ENCODE assay signal across 8 cellular contexts in the genomic region with DNA sequence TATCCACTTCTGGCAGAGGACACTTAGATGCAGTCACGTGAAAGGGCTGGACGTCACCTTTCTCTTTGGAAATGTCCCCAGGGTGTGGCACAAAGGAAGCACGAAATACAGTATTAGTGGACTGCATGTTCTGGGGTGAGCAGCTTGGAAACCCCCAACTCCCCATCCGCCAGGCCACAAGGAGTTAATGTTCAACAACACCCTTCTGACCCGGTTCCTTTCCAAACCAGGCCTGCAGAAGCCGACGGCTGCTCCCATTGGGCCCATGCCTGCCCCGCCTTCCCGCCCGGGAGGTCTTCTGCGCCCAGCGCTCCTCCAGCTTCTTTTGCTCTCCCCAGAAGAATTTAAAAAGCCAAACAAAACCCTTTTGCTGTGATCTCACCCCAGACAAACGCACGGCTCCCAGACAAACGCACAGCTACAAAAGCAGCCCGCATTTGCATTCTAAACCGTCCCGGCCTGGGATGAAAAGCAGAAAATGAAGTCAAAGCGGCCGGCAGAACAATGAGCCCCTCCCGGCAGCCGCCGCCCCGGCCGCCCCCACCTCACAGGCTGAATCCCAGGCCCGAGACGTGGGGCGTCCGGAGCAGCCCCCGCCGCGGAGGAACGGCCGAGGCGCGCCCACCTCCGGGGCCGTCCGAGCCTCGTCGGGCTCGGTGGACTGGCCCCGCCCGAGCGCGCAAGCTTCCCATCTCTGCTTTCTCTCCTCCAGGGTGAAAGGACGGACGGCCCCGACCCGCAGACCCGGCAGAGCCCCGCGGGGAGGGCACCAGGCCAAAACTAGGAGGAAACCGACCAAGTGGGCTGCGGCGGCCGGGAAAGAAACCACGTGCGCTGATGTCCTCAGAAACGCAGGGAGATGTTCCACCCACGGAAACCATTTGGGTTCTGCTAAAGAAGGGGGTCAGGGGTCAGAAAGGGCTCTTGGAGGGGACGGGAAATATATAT.
DNase-seq lines count a peak whose midpoint lies in the region; ATAC-seq and TF ChIP-seq lines count a peak whose summit lies in the region.

No MANE protein-coding gene starts in this region.

- no peaks in the 10 kb centered on the region for H4K20me1 ChIP-seq in BLaER1 treated with 17β-estradiol and CSF1 and Interleukin-3, amounts not matched to agents 10 nM and 100 nM

- no peak overlapping the region for H3K9ac ChIP-seq in BLaER1 treated with 17β-estradiol and CSF1 and Interleukin-3, amounts not matched to agents 10 nM and 100 nM

- peak overlapping the region in 4 of 10 experiments; percentile 8 to 50 (median 28); a peak in 8 of 20 replicates for H3K4me3 ChIP-seq in BLaER1 treated with 17β-estradiol and CSF1 and Interleukin-3, amounts not matched to agents 10 nM and 100 nM
- H3K4me3 ChIP-seq in fibroblast of the aortic adventitia (ENCODE audit: low read depth, low read length), result peak overlapping the region; percentile 66

- no peak for ATAC-seq in HG03025 (IDR thresholded peaks at IDR 0.05; ENCODE audit: low FRiP score, unreplicated experiment)

- DNase-seq in NCI-H774 (lab: John Stamatoyannopoulos, UW) (peak; percentile 13), fibroblast of the aortic adventitia (ENCODE audit: low read depth) (peak; percentile 56), myocyte (ENCODE audit: low read depth) (peak; percentile 24), OCI-M2 (lab: John Stamatoyannopoulos, UW; ENCODE audit: unreplicated experiment) (no peak), OCI-M1 (lab: John Stamatoyannopoulos, UW) (no peak)
- DNase-seq in stimulated activated CD4-positive, alpha-beta T cell treated with anti-CD3 and anti-CD28 coated beads, Interleukin-4, amount 100 ng/mL, for 1 hour, result no peak

- no peak overlapping the region for H3K27ac ChIP-seq in BLaER1 treated with 17β-estradiol and CSF1 and Interleukin-3, amounts not matched to agents 10 nM and 100 nM

- H3K36me3 ChIP-seq in BLaER1 treated with 17β-estradiol and CSF1 and Interleukin-3, amounts not matched to agents 10 nM and 100 nM, result no peaks in the 10 kb centered on the region

- TF ChIP-seq CTCF in fibroblast of the aortic adventitia (IDR thresholded peaks at IDR 0.05; ENCODE audit: insufficient read depth, low read length), result no peak

- H3K9me3 ChIP-seq in BLaER1 treated with 17β-estradiol and CSF1 and Interleukin-3, amounts not matched to agents 10 nM and 100 nM (replicated peaks in 1 of 11), result no peaks in the 10 kb centered on the region

- peaks cover 7 to 14% (median 8%) of the 10 kb centered on the region in 10 experiments for H3K4me1 ChIP-seq in BLaER1 treated with 17β-estradiol and CSF1 and Interleukin-3, amounts not matched to agents 10 nM and 100 nM

- H3K4me2 ChIP-seq in BLaER1 treated with 17β-estradiol and CSF1 and Interleukin-3, amounts not matched to agents 10 nM and 100 nM, result peak overlapping the region in 9 of 11 experiments; percentile 19 to 79 (median 58); a peak in 11 of 22 replicates

- H3K27me3 ChIP-seq in BLaER1 treated with 17β-estradiol and CSF1 and Interleukin-3, amounts not matched to agents 10 nM and 100 nM, result peaks cover 38 to 80% (median 46%) of the 10 kb centered on the region in 11 experiments

Comparison
In these comparisons a context has a peak if more than half of its experiments do, and no peak if none do; other contexts are left out.
1. DNase-seq: peak in NCI-H774 (single experiment), fibroblast of the aortic adventitia (single experiment) and myocyte (single experiment); none in OCI-M2 (single experiment), OCI-M1 (single experiment) and stimulated activated CD4-positive, alpha-beta T cell treated with anti-CD3 and anti-CD28 coated beads, Interleukin-4, amount 100 ng/mL, for 1 hour (single experiment).